In genomic region chr12:24748326-24748725, GRCh38 we compare ENCODE assay signal across 18 cellular contexts.
A peak's percentile ranks its signal among the peaks of the same experiment; 100 is the strongest.
DNase-seq lines count a peak whose midpoint lies in the region; TF ChIP-seq lines count a peak whose summit lies in the region.
"Had no signal": no experiment of that assay in that cellular context is flagged by ENCODE, and none has a peak within 500 bp of the region (broad histone marks: within the 10 kb centered on the region; RNA-seq: fewer than 3 reads in every experiment).

No MANE protein-coding gene starts in this region.

- H3K9ac ChIP-seq in SK-N-MC (ENCODE audit: insufficient read length), result no peak overlapping the region

- H3K27me3 Mint-ChIP-seq in Caco-2 (ENCODE audit: insufficient read depth, unreplicated experiment) (no peaks in the 10 kb centered on the region), nephron (ENCODE audit: low read depth) (no peaks in the 10 kb centered on the region)
- H3K27me3 Mint-ChIP-seq: B cell had no signal

- H3K4me1 Mint-ChIP-seq in Caco-2 (ENCODE audit: low read depth, unreplicated experiment), result peaks cover 56% of the 10 kb centered on the region
- H3K4me1 Mint-ChIP-seq in nephron, result peaks cover 43% of the 10 kb centered on the region
- H3K4me1 Mint-ChIP-seq: B cell had no signal

- no peak for TF ChIP-seq CTCF in Caco-2 (IDR thresholded peaks at IDR 0.05; ENCODE audit: insufficient read depth in 1 of 2, low read depth in 1 of 2, low read length in 1 of 2, severe bottlenecking in 1 of 2, unreplicated experiment in 1 of 2)
- TF ChIP-seq CTCF in nephron (IDR thresholded peaks at IDR 0.05; ENCODE audit: unreplicated experiment in 3 of 3), result no peak
- no peak for TF ChIP-seq CTCF in GM20000 (IDR thresholded peaks at IDR 0.05; ENCODE audit: extremely low read depth, missing control alignments)
- TF ChIP-seq CTCF in GM10266 (IDR thresholded peaks at IDR 0.05; ENCODE audit: control insufficient read depth, insufficient read depth, low read depth, missing control alignments), result no peak
- no peak for TF ChIP-seq CTCF in esophagus squamous epithelium (IDR thresholded peaks at IDR 0.05)

- CTCF ChIA-PET in Caco-2 (lab: Charles Lee), result no interaction called here

- no peaks in the 10 kb centered on the region for H3K27me3 ChIP-seq in Caco-2 (replicated peaks; ENCODE audit: control insufficient read depth, insufficient read depth, low read length)
- H3K27me3 ChIP-seq in esophagus squamous epithelium, result no peaks in the 10 kb centered on the region

- intact Hi-C loops in Caco-2 (cut with micrococcal nuclease; ENCODE audit: unreplicated experiment), result no loop called here
- intact Hi-C loops in esophagus squamous epithelium (cut with DNase I), result no loop called here

- H3K4me1 ChIP-seq in Caco-2, result peaks cover 65% of the 10 kb centered on the region
- no peaks in the 10 kb centered on the region for H3K4me1 ChIP-seq in esophagus squamous epithelium

- H3K36me3 ChIP-seq in Caco-2 (ENCODE audit: control insufficient read depth, insufficient read depth, low read length) (no peaks in the 10 kb centered on the region; the same call in 1 of the 2 replicates), SK-N-MC (ENCODE audit: insufficient read depth, low read length) (no peaks in the 10 kb centered on the region), esophagus squamous epithelium (no peaks in the 10 kb centered on the region)

- H3K4me3 ChIP-seq in Caco-2 (ENCODE audit: low read depth, low read length) (no peak overlapping the region), SK-N-MC (no peak overlapping the region), esophagus squamous epithelium (no peak overlapping the region)

- H3K9me3 Mint-ChIP-seq in Caco-2 (ENCODE audit: unreplicated experiment) (peaks cover 21% of the 10 kb centered on the region), nephron (no peaks in the 10 kb centered on the region)

- H3K4me3 Mint-ChIP-seq in Caco-2 (ENCODE audit: unreplicated experiment) (peak overlapping the region; percentile 4), nephron (no peak overlapping the region)
- H3K4me3 Mint-ChIP-seq: B cell had no signal

- POLR2A ChIA-PET in Caco-2 (lab: Charles Lee), result no interaction called here

- BruUV-seq in Caco-2 (replicated peaks; lab: Mats Ljungman, UMichigan), result no TSS peak

- DNase-seq in Caco-2, result no peak
- DNase-seq in SK-N-MC (ENCODE audit: low read depth, low spot score), result no peak
- DNase-seq in iPS DF 19.7 (ENCODE audit: low read depth, low spot score), result peak; percentile 28
- DNase-seq in HCEC 1CT, result no peak
- DNase-seq in GM20000 (ENCODE audit: low spot score), result no peak
- no peak for DNase-seq in GM10266 (ENCODE audit: extremely low spot score)
- no peak for DNase-seq in esophagus squamous epithelium (lab: John Stamatoyannopoulos, UW)
- DNase-seq: 8988T, DMS 273 treated with DMSO at 0.1 percent for 48 hours, DND-41, NCI-H1105 treated with DMSO at 0.1 percent for 48 hours, NCI-H1694, NCI-H2081 treated with DMSO at 0.1 percent for 48 hours, NCI-H446 treated with DMSO at 0.1 percent for 48 hours, NCI-H69 had no signal

- H3K9me3 ChIP-seq in Caco-2 (no peaks in the 10 kb centered on the region), SK-N-MC (ENCODE audit: low read depth, low read length) (no peaks in the 10 kb centered on the region), esophagus squamous epithelium (no peaks in the 10 kb centered on the region)

- TF ChIP-seq POLR2A in esophagus squamous epithelium (IDR thresholded peaks at IDR 0.05), result no peak

- 75 to 79% methylated on average over 11 of the region's 11 CpGs for WGBS in esophagus squamous epithelium, 2 donors

- H3K27ac Mint-ChIP-seq in Caco-2 (ENCODE audit: unreplicated experiment) (peak overlapping the region; percentile 51), nephron (peak overlapping the region; percentile 44 to 49 (median 48))
- H3K27ac Mint-ChIP-seq: B cell had no signal

- H3K36me3 Mint-ChIP-seq in Caco-2 (ENCODE audit: insufficient read depth, unreplicated experiment), result peaks cover 27% of the 10 kb centered on the region
- no peaks in the 10 kb centered on the region for H3K36me3 Mint-ChIP-seq in nephron (ENCODE audit: low read depth)

- H3K27ac ChIP-seq in SK-N-MC (0 out of 2 replicates have a peak overlapping the region, but pooled peaks have one; percentile 6), esophagus squamous epithelium (no peak overlapping the region)
- H3K27ac ChIP-seq: HL-60 had no signal
